Comparison of ENCODE assay signal across 21 cellular contexts in the genomic region with DNA sequence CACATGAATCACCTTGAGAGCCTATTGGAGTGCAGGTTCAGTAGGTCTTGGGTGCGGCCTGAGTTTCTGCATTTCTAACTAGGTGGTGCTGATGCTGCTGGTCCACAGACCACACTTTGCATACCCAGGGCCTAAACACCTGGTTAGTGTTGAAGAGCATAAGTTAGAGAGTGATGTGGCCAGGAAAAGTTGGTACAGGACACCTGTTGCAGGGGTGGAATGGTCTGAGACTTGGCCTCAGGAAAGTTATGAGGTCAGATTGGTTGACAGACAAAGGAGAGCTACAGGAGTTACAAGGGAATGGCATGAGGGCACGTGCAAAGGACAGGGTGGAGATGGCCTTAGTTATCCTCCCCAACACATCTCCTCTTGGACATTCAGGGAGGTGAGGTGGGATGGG.
"Had no signal": no experiment of that assay in that cellular context is flagged by ENCODE, and none has a peak within 500 bp of the region (broad histone marks: within the 10 kb centered on the region; RNA-seq: fewer than 3 reads in every experiment).

No MANE protein-coding gene starts in this region.

- H3K27me3 ChIP-seq: colonic mucosa, esophagus squamous epithelium, foreskin keratinocyte, gastrocnemius medialis, gastroesophageal sphincter, hepatocyte had no signal

- H3K4me1 ChIP-seq: colonic mucosa, esophagus muscularis mucosa, esophagus squamous epithelium, foreskin keratinocyte, gastrocnemius medialis, gastroesophageal sphincter, heart left ventricle, heart right ventricle had no signal

- H3K27ac ChIP-seq: colonic mucosa, coronary artery, dorsolateral prefrontal cortex, epithelial cell of prostate, esophagus muscularis mucosa, esophagus squamous epithelium, foreskin keratinocyte, gastrocnemius medialis, gastroesophageal sphincter, heart left ventricle, heart right ventricle, hepatocyte had no signal

- H2AFZ ChIP-seq: hepatocyte had no signal

- H3K4me2 ChIP-seq: hepatocyte had no signal

- H3K4me3 ChIP-seq: colonic mucosa, coronary artery, dorsolateral prefrontal cortex, esophagus muscularis mucosa, esophagus squamous epithelium, gastrocnemius medialis, gastroesophageal sphincter, heart left ventricle, heart right ventricle, hepatocyte had no signal

- ATAC-seq: effector memory CD8-positive, alpha-beta T cell; esophagus mucosa; gastrocnemius medialis; gastroesophageal sphincter had no signal

- H3K9me3 ChIP-seq: colonic mucosa, esophagus squamous epithelium, gastrocnemius medialis, gastroesophageal sphincter, heart left ventricle had no signal

- H3K36me3 ChIP-seq: colonic mucosa had no signal

- DNase-seq: colonic mucosa; cortex of kidney; dorsolateral prefrontal cortex; effector CD4-positive, alpha-beta T cell; effector CD8-positive, alpha-beta T cell; effector memory CD4-positive, alpha-beta T cell; esophagus squamous epithelium; foreskin keratinocyte; foreskin melanocyte; gastrocnemius medialis; glutamatergic neuron; head of caudate nucleus; heart left ventricle; heart right ventricle had no signal

- H3K79me2 ChIP-seq: hepatocyte had no signal
